ENCODE assay signal across 9 cellular contexts in the genomic region with DNA sequence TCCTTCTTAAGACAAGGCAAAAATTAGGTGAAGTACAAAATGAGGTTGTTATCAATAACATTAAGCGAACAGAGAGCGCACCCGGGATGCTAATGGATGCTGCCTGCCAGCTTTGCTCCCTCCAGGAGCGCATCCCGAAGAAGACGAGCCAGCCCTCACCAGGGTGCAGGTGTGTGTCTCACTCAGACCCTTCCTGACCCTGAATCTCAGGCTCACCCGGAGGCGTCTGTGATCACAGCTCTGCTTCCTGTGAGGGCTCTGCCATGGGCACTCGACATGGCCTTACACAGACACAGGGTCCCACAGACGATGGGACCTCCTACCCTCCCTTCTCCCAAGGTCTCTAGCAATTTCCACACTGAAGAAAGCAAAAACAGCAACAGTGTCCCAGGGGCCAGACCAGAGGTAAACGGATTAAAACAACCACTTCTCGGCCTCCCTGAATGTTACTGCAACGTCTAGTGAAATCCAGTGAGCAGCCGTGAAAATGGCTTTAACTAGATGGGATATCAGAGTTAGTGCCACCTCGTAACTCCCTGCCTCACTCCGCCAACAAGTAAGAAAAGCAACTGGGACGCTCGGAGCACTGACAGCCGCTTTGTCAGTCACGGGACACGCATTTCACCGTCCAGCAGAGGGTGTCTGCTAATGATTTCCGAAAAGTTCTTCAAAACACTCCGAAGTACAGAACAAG. TPM values are rescaled to one million over a fixed set of nuclear protein-coding genes. Genes with fewer than 3 reads are reported as not detected.
DNase-seq lines count a peak whose midpoint lies in the region; ATAC-seq and TF ChIP-seq lines count a peak whose summit lies in the region.
"Had no signal": no experiment of that assay in that cellular context is flagged by ENCODE, and none has a peak within 500 bp of the region (broad histone marks: within the 10 kb centered on the region; RNA-seq: fewer than 3 reads in every experiment).

No MANE protein-coding gene starts in this region.

- no peaks in the 10 kb centered on the region; the same call in 1 of the 2 replicates for H3K36me3 ChIP-seq in H7 (replicated peaks; ENCODE audit: control insufficient read depth, insufficient read depth, low read length)
- no peaks in the 10 kb centered on the region for H3K36me3 ChIP-seq in smooth muscle cell (ENCODE audit: low read depth)

- CTCF ChIA-PET in T-cell (lab: Charles Lee), result no interaction called here

- H3K27me3 ChIP-seq in H7 (ENCODE audit: control insufficient read depth, insufficient read depth, low read length) (no peaks in the 10 kb centered on the region), smooth muscle cell (ENCODE audit: low read depth) (no peaks in the 10 kb centered on the region)

- no peaks in the 10 kb centered on the region for H3K9me3 ChIP-seq in smooth muscle cell (replicated peaks; ENCODE audit: low read depth)

- H3K27me3 Mint-ChIP-seq in T-cell (peaks cover 6 to 11% of the 10 kb centered on the region in 2 donors), glutamatergic neuron (ENCODE audit: unreplicated experiment) (peaks cover 9% of the 10 kb centered on the region)

- no peaks in the 10 kb centered on the region for H3K79me2 ChIP-seq in smooth muscle cell (ENCODE audit: low read depth)

- no peaks in the 10 kb centered on the region for H3K4me1 ChIP-seq in smooth muscle cell (ENCODE audit: low read depth)

- WGBS in smooth muscle cell (ENCODE audit: low lambda C conversion rate), result 73% methylated on average over 24 of the region's 24 CpGs

- H3K27ac Mint-ChIP-seq in T-cell, result peak overlapping the region in 1 of 2 donors; percentile 36
- peak overlapping the region; percentile 14 for H3K27ac Mint-ChIP-seq in glutamatergic neuron (ENCODE audit: unreplicated experiment)
- H3K27ac Mint-ChIP-seq: dendritic cell treated with granulocyte-macrophage colony-stimulating factor and Interleukin-4, amounts not matched to agents 40 ng/mL and 50 ng/mL, for 4 days had no signal

- ATAC-seq in T-cell (replicated peaks in 1 of 4) (no peak), HG03378 (IDR thresholded peaks at IDR 0.05; ENCODE audit: unreplicated experiment) (no peak), HG02678 (IDR thresholded peaks at IDR 0.05; ENCODE audit: unreplicated experiment) (no peak)

- no peak overlapping the region for H2AFZ ChIP-seq in smooth muscle cell (ENCODE audit: low read depth)

- no peak overlapping the region for H3K4me2 ChIP-seq in smooth muscle cell
- H3K4me2 ChIP-seq: KMS-11 had no signal

- H3K4me1 Mint-ChIP-seq in T-cell, result peaks cover 0 to 2% (median 0%) of the 10 kb centered on the region in 3 donors
- H3K4me1 Mint-ChIP-seq in glutamatergic neuron (ENCODE audit: low read depth, unreplicated experiment), result peaks cover 39% of the 10 kb centered on the region

- peak overlapping the region in 2 of 3 donors; percentile 1 to 50 for H3K4me3 Mint-ChIP-seq in T-cell
- peak overlapping the region; percentile 6 for H3K4me3 Mint-ChIP-seq in glutamatergic neuron (ENCODE audit: unreplicated experiment)
- H3K4me3 Mint-ChIP-seq: dendritic cell treated with granulocyte-macrophage colony-stimulating factor and Interleukin-4, amounts not matched to agents 40 ng/mL and 50 ng/mL, for 4 days had no signal

- no peaks in the 10 kb centered on the region for H3K36me3 Mint-ChIP-seq in T-cell
- H3K36me3 Mint-ChIP-seq in glutamatergic neuron (ENCODE audit: unreplicated experiment), result no peaks in the 10 kb centered on the region

- H3K4me3 ChIP-seq in H7 (ENCODE audit: insufficient read depth, low read depth, low read length), result no peak overlapping the region
- no peak overlapping the region for H3K4me3 ChIP-seq in smooth muscle cell

- H3F3A ChIP-seq in smooth muscle cell (ENCODE audit: low read depth), result no peaks in the 10 kb centered on the region

- DNase-seq in H7 (peak; percentile 65), T-cell (no peak), glutamatergic neuron (no peak), smooth muscle cell (lab: John Stamatoyannopoulos, UW; ENCODE audit: unreplicated experiment) (no peak), NCI-H2107 treated with DMSO at 0.1 percent for 48 hours (lab: John Stamatoyannopoulos, UW; ENCODE audit: unreplicated experiment) (no peak)

- TF ChIP-seq CTCF in glutamatergic neuron (IDR thresholded peaks at IDR 0.05; ENCODE audit: partially characterized antibody, unreplicated experiment), result no peak
- TF ChIP-seq CTCF in smooth muscle cell (IDR thresholded peaks at IDR 0.05; ENCODE audit: borderline replicate concordance, insufficient read depth, poor library complexity, severe bottlenecking), result peak; percentile 9

- POLR2A ChIA-PET in T-cell (lab: Charles Lee), result interaction anchor here in 1 of 2 donors (0.8 kb wide), 1 partner anchor 13 kb away, joined by 7 read pairs; no protein-coding TSS in a partner anchor

- no peak overlapping the region for H3K27ac ChIP-seq in smooth muscle cell (ENCODE audit: low read depth)
- H3K27ac ChIP-seq: KMS-11 had no signal

- H3K9me3 Mint-ChIP-seq in T-cell (no peaks in the 10 kb centered on the region), glutamatergic neuron (ENCODE audit: unreplicated experiment) (peaks cover 16% of the 10 kb centered on the region)
- H3K9me3 Mint-ChIP-seq: dendritic cell treated with granulocyte-macrophage colony-stimulating factor and Interleukin-4, amounts not matched to agents 40 ng/mL and 50 ng/mL, for 4 days had no signal

- peaks cover 84% of the 10 kb centered on the region for H4K20me1 ChIP-seq in smooth muscle cell (ENCODE audit: low read depth)

- H3K9ac ChIP-seq in smooth muscle cell (ENCODE audit: low read depth), result no peak overlapping the region
- H3K9ac ChIP-seq: KMS-11 had no signal

RNA-seq across cellular contexts. Expression of a gene that starts 11.7 kb away (rescaled TPM):
- 13.5 and 20.0 TPM in 2 replicates for total RNA-seq in H7 (2014; rRNA removed; shearing (Covaris generic))
- total RNA-seq in T-cell, result under 1 TPM; 0.20 to 0.95 (median 0.30) TPM
- total RNA-seq in glutamatergic neuron (ENCODE audit: unreplicated experiment), result 94.4 TPM
- 2.7 and 4.5 TPM in 2 replicates for total RNA-seq in smooth muscle cell
- polyA plus RNA-seq in smooth muscle cell, result 2.3 and 4.0 TPM in 2 replicates

RNA-seq across cellular contexts. Expression of a gene that starts 41.9 kb away (rescaled TPM):
- not detected in 2 replicates for total RNA-seq in H7 (2014; rRNA removed; shearing (Covaris generic))
- total RNA-seq in T-cell, result not detected
- not detected for total RNA-seq in glutamatergic neuron (ENCODE audit: unreplicated experiment)
- not detected in 2 replicates for total RNA-seq in smooth muscle cell
- polyA plus RNA-seq in smooth muscle cell, result 0.31 TPM in 1 of 2 replicates, not detected in the other

RNA-seq across cellular contexts. Expression of a gene that starts 45.7 kb away (rescaled TPM):
- 76.0 and 79.3 TPM in 2 replicates for total RNA-seq in H7 (2014; rRNA removed; shearing (Covaris generic))
- total RNA-seq in T-cell (10 to 100 TPM; 27.8 to 44.1 (median 39.3) TPM), glutamatergic neuron (ENCODE audit: unreplicated experiment) (109 TPM), smooth muscle cell (74.0 and 74.4 TPM in 2 replicates)
- 93.8 and 94.8 TPM in 2 replicates for polyA plus RNA-seq in smooth muscle cell
